ENCODE assay signal across 15 cellular contexts in the genomic region with DNA sequence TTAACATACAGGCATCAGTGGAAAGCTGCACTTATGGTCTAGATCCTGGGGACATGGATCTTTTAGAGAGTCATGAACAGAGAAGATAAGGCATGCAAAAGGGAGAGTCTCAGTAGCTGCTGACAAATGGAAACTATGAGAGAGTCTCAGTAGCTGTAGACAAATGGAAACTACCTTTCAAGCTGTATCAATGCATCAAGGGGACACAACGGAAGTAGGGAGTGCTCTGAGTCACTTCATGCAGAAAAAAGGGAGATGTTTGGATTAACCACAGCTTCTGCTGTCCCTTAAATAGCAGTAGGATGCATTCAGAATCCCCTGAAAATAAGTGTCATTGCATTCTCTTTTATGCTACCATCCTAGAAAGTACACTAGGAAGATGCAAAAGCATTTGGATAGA.
DNase-seq lines count a peak whose midpoint lies in the region; ATAC-seq and TF ChIP-seq lines count a peak whose summit lies in the region.
"Had no signal": no experiment of that assay in that cellular context is flagged by ENCODE, and none has a peak within 500 bp of the region (broad histone marks: within the 10 kb centered on the region; RNA-seq: fewer than 3 reads in every experiment).

No MANE protein-coding gene starts in this region.

- H3K36me3 Mint-ChIP-seq in mesothelial cell of epicardium = no peaks in the 10 kb centered on the region
- H3K36me3 Mint-ChIP-seq: T-cell had no signal

- no peak for TF ChIP-seq CTCF in mesothelial cell of epicardium (IDR thresholded peaks at IDR 0.05; ENCODE audit: unreplicated experiment)
- no peak for TF ChIP-seq CTCF in PC-9 (conservative IDR thresholded peaks at IDR 0.05)

- H3K4me2 ChIP-seq in PC-9 = no peak overlapping the region
- H3K4me2 ChIP-seq: hepatocyte, KMS-11 had no signal

- no peaks in the 10 kb centered on the region for H3K27me3 ChIP-seq in PC-9 (ENCODE audit: insufficient read depth, low read depth)
- H3K27me3 ChIP-seq: cardiac muscle cell, hepatocyte had no signal

- H3K4me3 Mint-ChIP-seq in mesothelial cell of epicardium = no peak overlapping the region
- H3K4me3 Mint-ChIP-seq: T-cell had no signal

- H3K9me3 Mint-ChIP-seq in mesothelial cell of epicardium = no peaks in the 10 kb centered on the region

- H3K36me3 ChIP-seq in PC-9 (ENCODE audit: low read depth) = no peaks in the 10 kb centered on the region
- H3K36me3 ChIP-seq: cardiac muscle cell had no signal

- peaks cover 2% of the 10 kb centered on the region for H3K27me3 Mint-ChIP-seq in mesothelial cell of epicardium (ENCODE audit: low read depth)
- H3K27me3 Mint-ChIP-seq: T-cell had no signal

- H4K20me1 ChIP-seq in PC-9 (ENCODE audit: insufficient read depth) = no peaks in the 10 kb centered on the region

- H3K4me3 ChIP-seq in PC-9 = no peak overlapping the region
- H3K4me3 ChIP-seq: cardiac muscle cell, hepatocyte had no signal

- no peaks in the 10 kb centered on the region for H3K9me3 ChIP-seq in PC-9 (ENCODE audit: insufficient read depth, low read depth)

- intact Hi-C loops in PC-9 (cut with micrococcal nuclease; ENCODE audit: unreplicated experiment) = no loop called here

- no peaks in the 10 kb centered on the region for H3F3A ChIP-seq in PC-9 (ENCODE audit: insufficient read depth, low read depth)

- H3K27ac Mint-ChIP-seq in mesothelial cell of epicardium = no peak overlapping the region
- H3K27ac Mint-ChIP-seq: T-cell had no signal

- POLR2A ChIA-PET in PC-9 (lab: Charles Lee; ENCODE audit: unreplicated experiment) = interaction anchor here (0.5 kb wide), 1 partner anchor 40 kb away, joined by 5 read pairs; no protein-coding TSS in a partner anchor

- no peaks in the 10 kb centered on the region for H3K4me1 Mint-ChIP-seq in mesothelial cell of epicardium
- H3K4me1 Mint-ChIP-seq: T-cell had no signal

- CTCF ChIA-PET in PC-9 (lab: Charles Lee) = no interaction called here

- no peaks in the 10 kb centered on the region for H3K9me2 ChIP-seq in PC-9 (ENCODE audit: insufficient read depth)

- DNase-seq in SHP77 treated with DMSO at 0.1 percent for 48 hours (lab: John Stamatoyannopoulos, UW) (no peak), mesothelial cell of epicardium (ENCODE audit: low spot score in 2 of 2, unreplicated experiment in 2 of 2) (no peak), PC-9 (no peak), NCI-H1092 treated with DMSO at 0.1 percent for 48 hours (lab: John Stamatoyannopoulos, UW) (no peak)
- DNase-seq: activated gamma-delta T cell, HCEC 1CT, T-cell had no signal

- no peak overlapping the region for H2AFZ ChIP-seq in PC-9
- H2AFZ ChIP-seq: hepatocyte had no signal

- H3K4me1 ChIP-seq in PC-9 (replicated peaks; ENCODE audit: insufficient read depth) = no peaks in the 10 kb centered on the region

- H3K27ac ChIP-seq in PC-9 = no peak overlapping the region
- H3K27ac ChIP-seq: C4-2B, cardiac muscle cell, hepatocyte, KMS-11 had no signal

- ATAC-seq in GM18520 (IDR thresholded peaks at IDR 0.05; ENCODE audit: unreplicated experiment) (peak; percentile 66), GM21367 (IDR thresholded peaks at IDR 0.05; ENCODE audit: unreplicated experiment) (peak; percentile 81), HG02973 (IDR thresholded peaks at IDR 0.05; ENCODE audit: unreplicated experiment) (peak; percentile 90), HG03575 (IDR thresholded peaks at IDR 0.05; ENCODE audit: extremely low read depth, insufficient number of reproducible peaks, low FRiP score, unreplicated experiment) (peak; percentile 92)
- ATAC-seq: T-cell had no signal

- no peaks in the 10 kb centered on the region for H3K79me2 ChIP-seq in PC-9 (ENCODE audit: low read depth)
- H3K79me2 ChIP-seq: hepatocyte had no signal

- no TSS peak for BruUV-seq in PC-9 (replicated peaks; lab: Mats Ljungman, UMichigan)
